In the genomic region with DNA sequence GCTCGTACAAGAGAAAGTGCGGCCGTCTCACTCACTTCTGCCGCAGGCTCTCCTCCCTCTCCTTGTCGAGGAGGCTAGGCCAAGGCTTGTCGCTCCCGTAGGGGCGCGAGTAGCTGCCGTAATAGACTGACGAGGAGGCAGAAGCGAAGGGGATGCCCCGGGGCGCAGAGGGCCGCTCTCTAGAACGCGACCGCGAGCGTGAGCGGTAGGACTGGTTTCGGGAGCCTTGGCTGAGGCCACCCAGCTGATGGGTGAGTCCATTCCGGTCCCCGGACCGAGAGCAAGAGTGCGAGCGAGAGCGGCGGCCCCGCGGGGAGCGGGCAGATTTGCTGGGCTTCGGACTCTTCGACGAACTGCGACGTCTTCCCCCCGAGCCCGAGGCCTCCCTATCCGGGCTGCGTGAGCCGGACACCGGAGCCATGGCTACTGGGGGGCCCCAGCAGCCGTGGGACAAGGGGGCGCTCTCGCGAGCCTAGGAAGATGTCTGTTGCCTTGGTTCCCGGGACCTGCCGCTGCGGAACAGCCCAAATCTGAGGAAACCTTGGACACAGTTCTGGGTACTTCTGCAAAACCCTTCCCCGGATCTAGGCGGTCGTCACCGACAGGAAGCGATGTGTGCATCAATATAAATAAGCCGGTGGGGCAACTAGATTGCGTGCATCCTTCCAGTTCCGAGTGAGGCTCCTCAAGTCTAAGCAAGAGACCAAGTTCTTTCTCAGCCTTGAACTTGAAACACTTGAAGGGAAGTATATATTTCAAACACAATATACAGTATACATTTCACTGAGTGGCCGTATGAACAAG, we compare ENCODE assay signal across 1 cellular context.
TF ChIP-seq lines count a peak whose summit lies in the region.

Gene NKAP, minus strand, starts transcription at position 567 of the 804 bp plus-strand sequence. Its CDS starts 146 bp downstream, at position 421.

TF ChIP-seq in HepG2, 621 proteins besides CTCF, POLR2A, EP300 and RAD21 (continued from another document and continues in another):
- TF ChIP-seq, protein P1, sequence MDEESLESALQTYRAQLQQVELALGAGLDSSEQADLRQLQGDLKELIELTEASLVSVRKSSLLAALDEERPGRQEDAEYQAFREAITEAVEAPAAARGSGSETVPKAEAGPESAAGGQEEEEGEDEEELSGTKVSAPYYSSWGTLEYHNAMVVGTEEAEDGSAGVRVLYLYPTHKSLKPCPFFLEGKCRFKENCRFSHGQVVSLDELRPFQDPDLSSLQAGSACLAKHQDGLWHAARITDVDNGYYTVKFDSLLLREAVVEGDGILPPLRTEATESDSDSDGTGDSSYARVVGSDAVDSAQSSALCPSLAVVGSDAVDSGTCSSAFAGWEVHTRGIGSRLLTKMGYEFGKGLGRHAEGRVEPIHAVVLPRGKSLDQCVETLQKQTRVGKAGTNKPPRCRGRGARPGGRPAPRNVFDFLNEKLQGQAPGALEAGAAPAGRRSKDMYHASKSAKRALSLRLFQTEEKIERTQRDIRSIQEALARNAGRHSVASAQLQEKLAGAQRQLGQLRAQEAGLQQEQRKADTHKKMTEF (CRISPR knock-in tag; IDR thresholded peaks at IDR 0.05) = peak; percentile 61; the same call in 1 of the 2 replicates
- TF ChIP-seq ZNF18 (CRISPR knock-in tag; IDR thresholded peaks at IDR 0.05; ENCODE audit: insufficient replicate concordance) (peak; percentile 70), PCBP2 (optimal IDR thresholded peaks at IDR 0.05; ENCODE audit: low read depth, low read length, poor library complexity, severe bottlenecking) (no peak), KAT8 (CRISPR knock-in tag; IDR thresholded peaks at IDR 0.05) (peak; percentile 96), NFIB (CRISPR knock-in tag; IDR thresholded peaks at IDR 0.05; ENCODE audit: borderline replicate concordance) (no peak), PAXIP1 (CRISPR knock-in tag; conservative IDR thresholded peaks at IDR 0.05) (peak; percentile 48; the same call in 1 of the 2 replicates), ONECUT2 (CRISPR knock-in tag; IDR thresholded peaks at IDR 0.05) (no peak), ZNF274 (CRISPR knock-in tag; IDR thresholded peaks at IDR 0.05) (no peak), NPAS2 (CRISPR knock-in tag; IDR thresholded peaks at IDR 0.05; ENCODE audit: borderline replicate concordance) (no peak), ZNF563 (CRISPR knock-in tag; IDR thresholded peaks at IDR 0.05) (no peak; the same call in 1 of the 2 replicates), ZNF850 (CRISPR knock-in tag; conservative IDR thresholded peaks at IDR 0.05) (no peak), ZNF605 (CRISPR knock-in tag; IDR thresholded peaks at IDR 0.05) (peak; percentile 25; the same call in 1 of the 2 replicates), ZNF446 (CRISPR knock-in tag; IDR thresholded peaks at IDR 0.05) (no peak), CHD2 (IDR thresholded peaks at IDR 0.05; ENCODE audit: low read depth, low read length) (peak; percentile 93), AKAP8 (CRISPR knock-in tag; IDR thresholded peaks at IDR 0.05) (no peak), SMAD1 (CRISPR knock-in tag; IDR thresholded peaks at IDR 0.05; ENCODE audit: borderline replicate concordance, low read depth) (no peak), ZNF557 (CRISPR knock-in tag; IDR thresholded peaks at IDR 0.05) (no peak), ETV6 (CRISPR knock-in tag; conservative IDR thresholded peaks at IDR 0.05) (no peak), NFKBIZ (CRISPR knock-in tag; IDR thresholded peaks at IDR 0.05) (0 out of 2 replicates have a peak, but pooled peaks have one; percentile 48), ZFP62 (CRISPR knock-in tag; IDR thresholded peaks at IDR 0.05) (no peak), CREBL2 (CRISPR knock-in tag; IDR thresholded peaks at IDR 0.05; ENCODE audit: borderline replicate concordance) (no peak), SOX5 (CRISPR knock-in tag; IDR thresholded peaks at IDR 0.05; ENCODE audit: borderline replicate concordance) (peak; percentile 12; the same call in 1 of the 2 replicates), RFX3 (CRISPR knock-in tag; IDR thresholded peaks at IDR 0.05) (no peak; the same call in 1 of the 2 replicates), ZHX2 (IDR thresholded peaks at IDR 0.05; ENCODE audit: low read depth) (no peak), ZHX2 (CRISPR knock-in tag; IDR thresholded peaks at IDR 0.05; ENCODE audit: borderline replicate concordance) (no peak), PLSCR1 (CRISPR knock-in tag; IDR thresholded peaks at IDR 0.05; ENCODE audit: borderline replicate concordance) (no peak), KDM6A (CRISPR knock-in tag; IDR thresholded peaks at IDR 0.05; ENCODE audit: low read depth) (no peak), ZNF720 (CRISPR knock-in tag; IDR thresholded peaks at IDR 0.05) (no peak), SOX6 (IDR thresholded peaks at IDR 0.05) (no peak), SOX6 (CRISPR knock-in tag; IDR thresholded peaks at IDR 0.05) (peak; percentile 52), ZNF597 (CRISPR knock-in tag; IDR thresholded peaks at IDR 0.05) (no peak), FOXK2 (IDR thresholded peaks at IDR 0.05) (peak; percentile 97), ZNF788 (CRISPR knock-in tag; IDR thresholded peaks at IDR 0.05; ENCODE audit: borderline replicate concordance) (peak; percentile 60; the same call in 1 of the 2 replicates), ZNF543 (CRISPR knock-in tag; IDR thresholded peaks at IDR 0.05) (0 out of 2 replicates have a peak, but pooled peaks have one; percentile 17), CEBPB (IDR thresholded peaks at IDR 0.05; ENCODE audit: borderline replicate concordance, low read depth, low read length) (no peak), ZNF782 (CRISPR knock-in tag; IDR thresholded peaks at IDR 0.05; ENCODE audit: borderline replicate concordance) (no peak), ZNF550 (CRISPR knock-in tag; IDR thresholded peaks at IDR 0.05; ENCODE audit: borderline replicate concordance) (no peak), YEATS4 (CRISPR knock-in tag; IDR thresholded peaks at IDR 0.05; ENCODE audit: borderline replicate concordance) (peak; percentile 52; the same call in 1 of the 2 replicates), MED13 (CRISPR knock-in tag; IDR thresholded peaks at IDR 0.05) (no peak)
- TF ChIP-seq, protein P2, sequence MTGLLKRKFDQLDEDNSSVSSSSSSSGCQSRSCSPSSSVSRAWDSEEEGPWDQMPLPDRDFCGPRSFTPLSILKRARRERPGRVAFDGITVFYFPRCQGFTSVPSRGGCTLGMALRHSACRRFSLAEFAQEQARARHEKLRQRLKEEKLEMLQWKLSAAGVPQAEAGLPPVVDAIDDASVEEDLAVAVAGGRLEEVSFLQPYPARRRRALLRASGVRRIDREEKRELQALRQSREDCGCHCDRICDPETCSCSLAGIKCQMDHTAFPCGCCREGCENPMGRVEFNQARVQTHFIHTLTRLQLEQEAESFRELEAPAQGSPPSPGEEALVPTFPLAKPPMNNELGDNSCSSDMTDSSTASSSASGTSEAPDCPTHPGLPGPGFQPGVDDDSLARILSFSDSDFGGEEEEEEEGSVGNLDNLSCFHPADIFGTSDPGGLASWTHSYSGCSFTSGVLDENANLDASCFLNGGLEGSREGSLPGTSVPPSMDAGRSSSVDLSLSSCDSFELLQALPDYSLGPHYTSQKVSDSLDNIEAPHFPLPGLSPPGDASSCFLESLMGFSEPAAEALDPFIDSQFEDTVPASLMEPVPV (CRISPR knock-in tag; IDR thresholded peaks at IDR 0.05) = no peak
- TF ChIP-seq, protein P3, sequence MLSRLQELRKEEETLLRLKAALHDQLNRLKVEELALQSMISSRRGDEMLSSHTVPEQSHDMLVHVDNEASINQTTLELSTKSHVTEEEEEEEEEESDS (CRISPR knock-in tag; IDR thresholded peaks at IDR 0.05; ENCODE audit: borderline replicate concordance) = no peak
- TF ChIP-seq, protein P4, sequence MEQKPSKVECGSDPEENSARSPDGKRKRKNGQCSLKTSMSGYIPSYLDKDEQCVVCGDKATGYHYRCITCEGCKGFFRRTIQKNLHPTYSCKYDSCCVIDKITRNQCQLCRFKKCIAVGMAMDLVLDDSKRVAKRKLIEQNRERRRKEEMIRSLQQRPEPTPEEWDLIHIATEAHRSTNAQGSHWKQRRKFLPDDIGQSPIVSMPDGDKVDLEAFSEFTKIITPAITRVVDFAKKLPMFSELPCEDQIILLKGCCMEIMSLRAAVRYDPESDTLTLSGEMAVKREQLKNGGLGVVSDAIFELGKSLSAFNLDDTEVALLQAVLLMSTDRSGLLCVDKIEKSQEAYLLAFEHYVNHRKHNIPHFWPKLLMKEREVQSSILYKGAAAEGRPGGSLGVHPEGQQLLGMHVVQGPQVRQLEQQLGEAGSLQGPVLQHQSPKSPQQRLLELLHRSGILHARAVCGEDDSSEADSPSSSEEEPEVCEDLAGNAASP (CRISPR knock-in tag; IDR thresholded peaks at IDR 0.05; ENCODE audit: borderline replicate concordance) = no peak; the same call in 1 of the 2 replicates
